ENCODE assay signal across 14 cellular contexts in genomic region chr20:49684335-49684997, GRCh38. TPM values are rescaled to one million over a fixed set of nuclear protein-coding genes. Genes with fewer than 3 reads are reported as not detected.
DNase-seq lines count a peak whose midpoint lies in the region; ATAC-seq and TF ChIP-seq lines count a peak whose summit lies in the region.
"Had no signal": no experiment of that assay in that cellular context is flagged by ENCODE, and none has a peak within 500 bp of the region (broad histone marks: within the 10 kb centered on the region; RNA-seq: fewer than 3 reads in every experiment).

No MANE protein-coding gene starts in this region.

- CTCF ChIA-PET in CD8-positive, alpha-beta memory T cell (lab: Charles Lee) = interaction anchor here (0.7 kb wide), 1 partner anchor 16 kb away, joined by 3 read pairs; no protein-coding TSS in a partner anchor

- H2AFZ ChIP-seq in OCI-LY3 (ENCODE audit: low read depth, low read length) (no peak overlapping the region), osteoblast (ENCODE audit: low read length) (no peak overlapping the region)

- H3K4me1 ChIP-seq in CD8-positive, alpha-beta memory T cell (ENCODE audit: insufficient read depth, low read length) = peaks cover 5% of the 10 kb centered on the region
- peaks cover 67% of the 10 kb centered on the region for H3K4me1 ChIP-seq in OCI-LY3 (ENCODE audit: low read length)
- H3K4me1 ChIP-seq in osteoblast (ENCODE audit: insufficient read depth, low read length) = peaks cover 35% of the 10 kb centered on the region

- no peak overlapping the region for H3K9ac ChIP-seq in OCI-LY3 (ENCODE audit: low read length)

- H3K27me3 Mint-ChIP-seq in CD8-positive, alpha-beta memory T cell = no peaks in the 10 kb centered on the region
- no peaks in the 10 kb centered on the region for H3K27me3 Mint-ChIP-seq in effector memory CD8-positive, alpha-beta T cell
- H3K27me3 Mint-ChIP-seq in stimulated activated naive CD8-positive, alpha-beta T cell treated with anti-CD3 and anti-CD28 coated beads, Interleukin-15, amount 100 ng/mL, for 72 hours = no peaks in the 10 kb centered on the region

- no peak overlapping the region for H3K27ac ChIP-seq in CD8-positive, alpha-beta memory T cell (ENCODE audit: low read depth, low read length)
- H3K27ac ChIP-seq in OCI-LY3 (ENCODE audit: low read length) (peak overlapping the region; percentile 24), osteoblast (ENCODE audit: low read depth, low read length) (peak overlapping the region; percentile 54)

- H3K27ac Mint-ChIP-seq in CD8-positive, alpha-beta memory T cell = peak overlapping the region in 6 of 8 donors; percentile 47 to 90 (median 60)
- H3K27ac Mint-ChIP-seq in effector memory CD8-positive, alpha-beta T cell = peak overlapping the region; percentile 79 to 90
- peak overlapping the region in 1 of 2 donors; percentile 65 for H3K27ac Mint-ChIP-seq in stimulated activated naive CD8-positive, alpha-beta T cell treated with anti-CD3 and anti-CD28 coated beads, Interleukin-15, amount 100 ng/mL, for 72 hours
- H3K27ac Mint-ChIP-seq: activated CD8-positive, alpha-beta T cell treated with anti-CD3 and anti-CD28 coated beads, Interleukin-2, amount 10 ng/mL, durations not matched to agents 7 days and 5 days; T-helper 1 cell treated with Interleukin-12 subunit alpha and Interleukin-12 subunit beta and Interleukin-4 antibody, amounts not matched to agents 30 μg/mL and 1 μg/mL, for 36 hours had no signal

- ATAC-seq in effector memory CD8-positive, alpha-beta T cell (replicated peaks) = no peak
- ATAC-seq in HG03196 (IDR thresholded peaks at IDR 0.05; ENCODE audit: unreplicated experiment) = no peak
- ATAC-seq in GM18511 (IDR thresholded peaks at IDR 0.05; ENCODE audit: unreplicated experiment) = no peak
- no peak for ATAC-seq in stimulated activated naive CD8-positive, alpha-beta T cell treated with anti-CD3 and anti-CD28 coated beads, Interleukin-15, amount 100 ng/mL, for 72 hours
- ATAC-seq: activated CD8-positive, alpha-beta T cell treated with anti-CD3 and anti-CD28 coated beads, Interleukin-2, amount 10 ng/mL, durations not matched to agents 7 days and 5 days had no signal

- H3K4me1 Mint-ChIP-seq in CD8-positive, alpha-beta memory T cell = peaks cover 59 to 84% (median 64%) of the 10 kb centered on the region in 3 donors
- H3K4me1 Mint-ChIP-seq in effector memory CD8-positive, alpha-beta T cell (ENCODE audit: low read depth in 2 of 2) = peaks cover 59 to 76% of the 10 kb centered on the region in 2 donors
- peaks cover 44% of the 10 kb centered on the region for H3K4me1 Mint-ChIP-seq in stimulated activated naive CD8-positive, alpha-beta T cell treated with anti-CD3 and anti-CD28 coated beads, Interleukin-15, amount 100 ng/mL, for 72 hours

- no peaks in the 10 kb centered on the region for H3K36me3 ChIP-seq in CD8-positive, alpha-beta memory T cell (ENCODE audit: insufficient read depth, low read length)
- H3K36me3 ChIP-seq in OCI-LY3 (replicated peaks; ENCODE audit: low read depth, low read length) = peaks cover 15% of the 10 kb centered on the region
- H3K36me3 ChIP-seq in osteoblast (ENCODE audit: insufficient read depth, low read length) = no peaks in the 10 kb centered on the region
- H3K36me3 ChIP-seq: Peyer's patch had no signal

- H3K79me2 ChIP-seq in OCI-LY3 (ENCODE audit: low read length) (peaks cover 100% of the 10 kb centered on the region), osteoblast (ENCODE audit: insufficient read depth, low read length) (peaks cover 86% of the 10 kb centered on the region)

- no peak for DNase-seq in CD8-positive, alpha-beta memory T cell
- DNase-seq in effector memory CD8-positive, alpha-beta T cell = no peak
- DNase-seq in osteoblast (ENCODE audit: insufficient read length, low spot score, missing footprints) (no peak), GM19240 (ENCODE audit: insufficient read length, low spot score) (no peak)
- DNase-seq in stimulated activated naive CD8-positive, alpha-beta T cell treated with anti-CD3 and anti-CD28 coated beads, Interleukin-15, amount 100 ng/mL, for 72 hours = no peak
- DNase-seq: activated CD8-positive, alpha-beta T cell treated with anti-CD3 and anti-CD28 coated beads, Interleukin-2, amount 10 ng/mL, durations not matched to agents 7 days and 5 days; activated naive CD4-positive, alpha-beta T cell; NCI-H2081 treated with DMSO at 0.1 percent for 48 hours; Peyer's patch; stimulated activated CD4-positive, alpha-beta T cell treated with anti-CD3 and anti-CD28 coated beads, Interleukin-2, amount 100 ng/mL, for 24 hours had no signal

- no peak overlapping the region for H3K4me3 ChIP-seq in CD8-positive, alpha-beta memory T cell (ENCODE audit: low read length)
- H3K4me3 ChIP-seq in OCI-LY3 (ENCODE audit: low read length) = no peak overlapping the region
- no peak overlapping the region for H3K4me3 ChIP-seq in osteoblast (ENCODE audit: insufficient read depth, low read length)
- H3K4me3 ChIP-seq: Peyer's patch had no signal

- POLR2A ChIA-PET in CD8-positive, alpha-beta memory T cell (lab: Charles Lee) = no interaction called here

- H3K36me3 Mint-ChIP-seq in CD8-positive, alpha-beta memory T cell = peaks cover 3 to 21% (median 4%) of the 10 kb centered on the region in 3 donors
- peaks cover 17% of the 10 kb centered on the region for H3K36me3 Mint-ChIP-seq in effector memory CD8-positive, alpha-beta T cell (ENCODE audit: insufficient read depth)

- H4K20me1 ChIP-seq in OCI-LY3 (ENCODE audit: insufficient read depth, low read length) (peaks cover 91% of the 10 kb centered on the region), osteoblast (ENCODE audit: insufficient read depth, low read length) (peaks cover 8% of the 10 kb centered on the region)

- H3K4me3 Mint-ChIP-seq in CD8-positive, alpha-beta memory T cell = peak overlapping the region in 3 of 7 donors; percentile 32 to 59 (median 33)
- H3K4me3 Mint-ChIP-seq in effector memory CD8-positive, alpha-beta T cell = no peak overlapping the region
- H3K4me3 Mint-ChIP-seq in stimulated activated naive CD8-positive, alpha-beta T cell treated with anti-CD3 and anti-CD28 coated beads, Interleukin-15, amount 100 ng/mL, for 72 hours = no peak overlapping the region
- H3K4me3 Mint-ChIP-seq: activated CD8-positive, alpha-beta T cell treated with anti-CD3 and anti-CD28 coated beads, Interleukin-2, amount 10 ng/mL, durations not matched to agents 7 days and 5 days; T-helper 1 cell treated with Interleukin-12 subunit alpha and Interleukin-12 subunit beta and Interleukin-4 antibody, amounts not matched to agents 30 μg/mL and 1 μg/mL, for 36 hours had no signal

- no peaks in the 10 kb centered on the region for H3K27me3 ChIP-seq in CD8-positive, alpha-beta memory T cell (ENCODE audit: insufficient read depth, low read length, poor library complexity, severe bottlenecking)
- H3K27me3 ChIP-seq in OCI-LY3 (ENCODE audit: low read depth, low read length) (no peaks in the 10 kb centered on the region), osteoblast (ENCODE audit: insufficient read depth, low read length) (no peaks in the 10 kb centered on the region)
- H3K27me3 ChIP-seq: Peyer's patch had no signal

- no peaks in the 10 kb centered on the region for H3K9me3 ChIP-seq in CD8-positive, alpha-beta memory T cell (ENCODE audit: low read length)
- no peaks in the 10 kb centered on the region for H3K9me3 ChIP-seq in OCI-LY3 (ENCODE audit: insufficient read depth, low read length)
- H3K9me3 ChIP-seq in osteoblast (ENCODE audit: low read depth, low read length) = no peaks in the 10 kb centered on the region
- H3K9me3 ChIP-seq: Peyer's patch had no signal

- H3K9me3 Mint-ChIP-seq in CD8-positive, alpha-beta memory T cell = no peaks in the 10 kb centered on the region
- no peaks in the 10 kb centered on the region for H3K9me3 Mint-ChIP-seq in effector memory CD8-positive, alpha-beta T cell
- H3K9me3 Mint-ChIP-seq in stimulated activated naive CD8-positive, alpha-beta T cell treated with anti-CD3 and anti-CD28 coated beads, Interleukin-15, amount 100 ng/mL, for 72 hours = no peaks in the 10 kb centered on the region
- H3K9me3 Mint-ChIP-seq: T-helper 1 cell treated with Interleukin-12 subunit alpha and Interleukin-12 subunit beta and Interleukin-4 antibody, amounts not matched to agents 30 μg/mL and 1 μg/mL, for 36 hours had no signal

- H3K4me2 ChIP-seq in OCI-LY3 (ENCODE audit: low read length) (no peak overlapping the region), osteoblast (ENCODE audit: insufficient read depth, low read length) (peak overlapping the region; percentile 37)

- TF ChIP-seq CTCF in OCI-LY3 (IDR thresholded peaks at IDR 0.05; ENCODE audit: low read depth, low read length) (no peak), osteoblast (IDR thresholded peaks at IDR 0.05; ENCODE audit: extremely low read depth, low read depth, low read length) (no peak)

RNA-seq across cellular contexts. Expression of gene B4GALT5, which starts 29.2 kb away (rescaled TPM):
- total RNA-seq in CD8-positive, alpha-beta memory T cell = 10 to 100 TPM; 37.5 to 39.1 TPM
- 2.0 TPM for polyA plus RNA-seq in CD8-positive, alpha-beta memory T cell
- total RNA-seq in osteoblast = 35.8 and 43.9 TPM in 2 replicates
